Comparison of ENCODE assay signal across 18 cellular contexts in the genomic region with DNA sequence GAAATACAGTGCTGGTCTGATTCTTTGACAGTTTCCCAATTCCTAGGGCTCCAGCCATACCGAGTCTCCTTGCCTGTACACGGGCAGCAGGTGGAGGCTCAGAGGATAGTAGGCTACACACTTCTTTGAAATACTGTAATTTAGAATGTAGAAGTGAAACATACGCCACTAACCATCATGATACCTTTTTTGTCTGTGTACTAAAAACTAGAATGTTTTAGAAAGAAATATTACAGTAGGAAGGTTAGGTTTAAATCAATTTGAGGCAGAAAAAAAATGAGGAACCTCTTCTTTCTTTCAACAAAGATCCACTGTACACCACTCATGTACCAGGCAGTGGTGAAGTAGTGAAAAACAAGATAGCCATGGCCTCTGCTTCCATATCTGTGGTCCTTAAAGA.
DNase-seq lines count a peak whose midpoint lies in the region; ATAC-seq, FAIRE-seq and TF ChIP-seq lines count a peak whose summit lies in the region.
"Had no signal": no experiment of that assay in that cellular context is flagged by ENCODE, and none has a peak within 500 bp of the region (broad histone marks: within the 10 kb centered on the region; RNA-seq: fewer than 3 reads in every experiment).

No MANE protein-coding gene starts in this region.

- no peak overlapping the region for H3K4me2 ChIP-seq in GM12878 (ENCODE audit: control insufficient read depth, insufficient read depth)
- H3K4me2 ChIP-seq: PC-9 had no signal

- ATAC-seq in GM18909 (IDR thresholded peaks at IDR 0.05; ENCODE audit: poor library complexity, unreplicated experiment): peak; percentile 58
- peak; percentile 74 for ATAC-seq in GM21528 (IDR thresholded peaks at IDR 0.05; ENCODE audit: low FRiP score, unreplicated experiment)
- peak; percentile 69 for ATAC-seq in HG03060 (IDR thresholded peaks at IDR 0.05; ENCODE audit: low read depth, unreplicated experiment)
- peak; percentile 81 for ATAC-seq in GM12878
- ATAC-seq: foreskin keratinocyte, right lobe of liver had no signal

- DNase-seq in GM12878 (ENCODE audit: low read depth, low spot score) (no peak), middle frontal gyrus (ENCODE audit: extremely low spot score, low spot score) (no peak), NCI-H2171 (lab: John Stamatoyannopoulos, UW) (no peak), HUDEP-2 (lab: John Stamatoyannopoulos, UW; ENCODE audit: unreplicated experiment in 76 of 76) (no peak), amniotic stem cell (lab: John Stamatoyannopoulos, UW) (no peak)
- DNase-seq: activated CD4-positive, alpha-beta memory T cell treated with anti-CD3 and anti-CD28 coated beads, Interleukin-2, amount 10 ng/mL, durations not matched to agents 7 days and 5 days; activated naive CD8-positive, alpha-beta T cell treated with anti-CD3 and anti-CD28 coated beads, Interleukin-2, amount 10 ng/mL, durations not matched to agents 7 days and 5 days; CD4-positive, alpha-beta memory T cell; foreskin keratinocyte; HCEC 1CT; KBM-7; PC-9; right lobe of liver had no signal

- in situ Hi-C loops in GM12878 (cut with MboI): no loop called here

- TF ChIP-seq CTCF in GM12878 (IDR thresholded peaks at IDR 0.05 in 2 of 3, conservative IDR thresholded peaks at IDR 0.05 in 1 of 3; ENCODE audit: control insufficient read depth in 2 of 3, extremely low read depth in 1 of 3, insufficient read depth in 1 of 3, low read depth in 3 of 3, low read length in 3 of 3): no peak

- H3K4me1 ChIP-seq in GM12878 (ENCODE audit: control insufficient read depth, insufficient read depth, low read length): peaks cover 17% of the 10 kb centered on the region; the same call in 1 of the 2 replicates
- H3K4me1 ChIP-seq: foreskin keratinocyte, right lobe of liver had no signal

- CTCF ChIA-PET in GM12878 (lab: Yijun Ruan, JAX): no interaction called here

- intact Hi-C loops in GM12878 (cut with micrococcal nuclease; ENCODE audit: unreplicated experiment): loop anchor here (10.0 kb wide), 1 partner anchor 669 kb away; no protein-coding TSS in a partner anchor

- WGBS in GM12878 (ENCODE audit: insufficient coverage, insufficient replicate concordance, low lambda C conversion rate, missing lambda C conversion rate): 0% methylated on average over 3 of the region's 3 CpGs

- no peak overlapping the region for H2AFZ ChIP-seq in GM12878 (ENCODE audit: control insufficient read depth, low read depth, low read length)
- H2AFZ ChIP-seq: PC-9 had no signal

- no peaks in the 10 kb centered on the region for H3K9me3 ChIP-seq in GM12878 (replicated peaks; ENCODE audit: control insufficient read depth, insufficient read depth, low read length)
- H3K9me3 ChIP-seq: right lobe of liver, thoracic aorta had no signal

- POLR2A ChIA-PET in GM12878 (lab: Charles Lee): no interaction called here

- H3K27me3 ChIP-seq in GM12878 (replicated peaks in 1 of 2; ENCODE audit: control insufficient read depth in 2 of 2, insufficient read depth in 2 of 2, low read length in 1 of 2): no peaks in the 10 kb centered on the region; a peak in 2 of 4 replicates
- H3K27me3 ChIP-seq: foreskin keratinocyte, right lobe of liver had no signal

- no peak for TF ChIP-seq EP300 in GM12878 (IDR thresholded peaks at IDR 0.05; ENCODE audit: borderline replicate concordance in 1 of 2, control insufficient read depth in 1 of 2, low read depth in 2 of 2, low read length in 2 of 2)

- no peak for TF ChIP-seq POLR2A in GM12878 (IDR thresholded peaks at IDR 0.05; ENCODE audit: low read depth, low read length)

- H3K79me2 ChIP-seq in GM12878 (ENCODE audit: control insufficient read depth, insufficient read depth, low read length): no peaks in the 10 kb centered on the region

- H3K4me3 ChIP-seq in GM12878: no peak overlapping the region
- H3K4me3 ChIP-seq: coronary artery, PC-9, right lobe of liver, thoracic aorta had no signal

- SMC1A ChIA-PET in GM12878 (lab: Charles Lee; ENCODE audit: uncharacterized antibody, unreplicated experiment): interaction anchor here (0.6 to 1.5 kb wide), 3 partner anchors 8 to 270 kb away, joined by 3 to 4 read pairs (median 3); no protein-coding TSS in a partner anchor

- no TSS peak for BruUV-seq in GM12878 (replicated peaks; lab: Mats Ljungman, UMichigan)

- no peaks in the 10 kb centered on the region for H3K36me3 ChIP-seq in GM12878 (ENCODE audit: control insufficient read depth in 2 of 2, insufficient read depth in 2 of 2, low read length in 1 of 2)
- H3K36me3 ChIP-seq: right lobe of liver, thoracic aorta had no signal

- no peak for FAIRE-seq in GM12878 (lab: Jason Lieb, UNC)

- H4K20me1 ChIP-seq in GM12878 (ENCODE audit: control insufficient read depth, insufficient read depth): no peaks in the 10 kb centered on the region

- H3K9ac ChIP-seq in GM12878 (ENCODE audit: control insufficient read depth, insufficient read depth, low read length): no peak overlapping the region

- RAD21 ChIA-PET in GM12878 (lab: Charles Lee; ENCODE audit: unreplicated experiment): no interaction called here

- TF ChIP-seq RAD21 in GM12878 (IDR thresholded peaks at IDR 0.05; ENCODE audit: insufficient read depth, low read depth, low read length): no peak

- H3K27ac ChIP-seq in GM12878 (ENCODE audit: control insufficient read depth, insufficient read depth): no peak overlapping the region
- H3K27ac ChIP-seq: coronary artery, foreskin keratinocyte, PC-9, right lobe of liver, thoracic aorta had no signal

TF ChIP-seq in GM12878, 131 proteins besides CTCF, POLR2A, EP300 and RAD21 (continues in another document):
- no peak for TF ChIP-seq JUNB (IDR thresholded peaks at IDR 0.05)
- TF ChIP-seq MYB (IDR thresholded peaks at IDR 0.05; ENCODE audit: borderline replicate concordance, low read depth, low read length): no peak
- TF ChIP-seq IKZF1 (conservative IDR thresholded peaks at IDR 0.05): 0 out of 2 replicates have a peak, but pooled peaks have one; percentile 15
- TF ChIP-seq NBN (IDR thresholded peaks at IDR 0.05): no peak
- TF ChIP-seq TARDBP (IDR thresholded peaks at IDR 0.05; ENCODE audit: borderline replicate concordance): no peak
- no peak for TF ChIP-seq STAT1 (conservative IDR thresholded peaks at IDR 0.05)
- no peak for TF ChIP-seq HDAC6 (IDR thresholded peaks at IDR 0.05; ENCODE audit: unreplicated experiment)
- TF ChIP-seq SIN3A (IDR thresholded peaks at IDR 0.05; ENCODE audit: low read depth, low read length): no peak
- TF ChIP-seq, protein P1, sequence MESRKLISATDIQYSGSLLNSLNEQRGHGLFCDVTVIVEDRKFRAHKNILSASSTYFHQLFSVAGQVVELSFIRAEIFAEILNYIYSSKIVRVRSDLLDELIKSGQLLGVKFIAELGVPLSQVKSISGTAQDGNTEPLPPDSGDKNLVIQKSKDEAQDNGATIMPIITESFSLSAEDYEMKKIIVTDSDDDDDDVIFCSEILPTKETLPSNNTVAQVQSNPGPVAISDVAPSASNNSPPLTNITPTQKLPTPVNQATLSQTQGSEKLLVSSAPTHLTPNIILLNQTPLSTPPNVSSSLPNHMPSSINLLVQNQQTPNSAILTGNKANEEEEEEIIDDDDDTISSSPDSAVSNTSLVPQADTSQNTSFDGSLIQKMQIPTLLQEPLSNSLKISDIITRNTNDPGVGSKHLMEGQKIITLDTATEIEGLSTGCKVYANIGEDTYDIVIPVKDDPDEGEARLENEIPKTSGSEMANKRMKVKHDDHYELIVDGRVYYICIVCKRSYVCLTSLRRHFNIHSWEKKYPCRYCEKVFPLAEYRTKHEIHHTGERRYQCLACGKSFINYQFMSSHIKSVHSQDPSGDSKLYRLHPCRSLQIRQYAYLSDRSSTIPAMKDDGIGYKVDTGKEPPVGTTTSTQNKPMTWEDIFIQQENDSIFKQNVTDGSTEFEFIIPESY (IDR thresholded peaks at IDR 0.05): no peak
- no peak for TF ChIP-seq BACH1 (IDR thresholded peaks at IDR 0.05; ENCODE audit: borderline replicate concordance)
- no peak for TF ChIP-seq DPF2 (IDR thresholded peaks at IDR 0.05)
- no peak for TF ChIP-seq STAT3 (IDR thresholded peaks at IDR 0.05; ENCODE audit: low read depth, low read length)
- no peak for TF ChIP-seq CBFB (IDR thresholded peaks at IDR 0.05; ENCODE audit: low read depth)
- no peak for TF ChIP-seq JUND (IDR thresholded peaks at IDR 0.05; ENCODE audit: low read depth, low read length)
- TF ChIP-seq SUZ12 (IDR thresholded peaks at IDR 0.05; ENCODE audit: unreplicated experiment): no peak
- no peak for TF ChIP-seq CEBPB (IDR thresholded peaks at IDR 0.05; ENCODE audit: borderline replicate concordance in 1 of 2, low read depth in 2 of 2, low read length in 2 of 2)
- TF ChIP-seq NR2C2 (IDR thresholded peaks at IDR 0.05; ENCODE audit: borderline replicate concordance, control insufficient read depth, insufficient read length, low read depth): no peak
- no peak for TF ChIP-seq CHD1 (IDR thresholded peaks at IDR 0.05; ENCODE audit: low read depth, low read length)
- TF ChIP-seq RAD51 (IDR thresholded peaks at IDR 0.05): no peak
- TF ChIP-seq TBL1XR1 (IDR thresholded peaks at IDR 0.05; ENCODE audit: low read depth, low read length): no peak
- no peak for TF ChIP-seq HDAC2 (IDR thresholded peaks at IDR 0.05)
- no peak for TF ChIP-seq ESRRA (IDR thresholded peaks at IDR 0.05; ENCODE audit: low read length)
- no peak for TF ChIP-seq ASH2L (IDR thresholded peaks at IDR 0.05; ENCODE audit: borderline replicate concordance, low read depth)
